In genomic region chr7:140230862-140231778, GRCh38 we compare ENCODE assay signal across 1 cellular context.
A peak's percentile ranks its signal among the peaks of the same experiment; 100 is the strongest.
TF ChIP-seq lines count a peak whose summit lies in the region.

No MANE protein-coding gene starts in this region.

TF ChIP-seq in HepG2, 621 proteins besides CTCF, POLR2A, EP300 and RAD21 (continued from another document and continues in another):
- TF ChIP-seq MBD4 (IDR thresholded peaks at IDR 0.05; ENCODE audit: borderline replicate concordance, low read length) (no peak), ZNF512 (CRISPR knock-in tag; IDR thresholded peaks at IDR 0.05) (no peak), TCF7L2 (IDR thresholded peaks at IDR 0.05; ENCODE audit: low read depth, low read length) (no peak), ZBTB40 (IDR thresholded peaks at IDR 0.05) (no peak), ZBTB40 (CRISPR knock-in tag; IDR thresholded peaks at IDR 0.05) (peak; percentile 48), ELF4 (CRISPR knock-in tag; IDR thresholded peaks at IDR 0.05; ENCODE audit: borderline replicate concordance) (no peak), ZNF839 (CRISPR knock-in tag; IDR thresholded peaks at IDR 0.05; ENCODE audit: borderline replicate concordance) (0 out of 2 replicates have a peak, but pooled peaks have one; percentile 40), HIVEP1 (CRISPR knock-in tag; IDR thresholded peaks at IDR 0.05) (peak; percentile 76; the same call in 1 of the 2 replicates), ZBTB21 (CRISPR knock-in tag; IDR thresholded peaks at IDR 0.05) (0 out of 2 replicates have a peak, but pooled peaks have one; percentile 29), MYNN (CRISPR knock-in tag; IDR thresholded peaks at IDR 0.05; ENCODE audit: low read depth) (no peak), DMTF1 (CRISPR knock-in tag; IDR thresholded peaks at IDR 0.05) (no peak), PHF5A (CRISPR knock-in tag; IDR thresholded peaks at IDR 0.05; ENCODE audit: low read depth, unreplicated experiment) (no peak), MTA1 (CRISPR knock-in tag; IDR thresholded peaks at IDR 0.05; ENCODE audit: borderline replicate concordance) (peak; percentile 65; the same call in 1 of the 2 replicates), BRD4 (CRISPR knock-in tag; IDR thresholded peaks at IDR 0.05) (no peak), HNRNPL (IDR thresholded peaks at IDR 0.05; ENCODE audit: low read depth, low read length) (peak; percentile 94), TBL1XR1 (IDR thresholded peaks at IDR 0.05; ENCODE audit: borderline replicate concordance, low read length, partially characterized antibody) (no peak), SMAD3 (CRISPR knock-in tag; IDR thresholded peaks at IDR 0.05) (0 out of 2 replicates have a peak, but pooled peaks have one; percentile 37), ISL2 (CRISPR knock-in tag; IDR thresholded peaks at IDR 0.05) (peak; percentile 49; the same call in 1 of the 2 replicates), NCOA2 (CRISPR knock-in tag; IDR thresholded peaks at IDR 0.05) (peak; percentile 40; the same call in 1 of the 2 replicates), ZFAT (CRISPR knock-in tag; conservative IDR thresholded peaks at IDR 0.05) (no peak), SOX6 (IDR thresholded peaks at IDR 0.05) (no peak), SOX6 (CRISPR knock-in tag; IDR thresholded peaks at IDR 0.05) (peak; percentile 68), ZBTB10 (CRISPR knock-in tag; IDR thresholded peaks at IDR 0.05; ENCODE audit: borderline replicate concordance) (no peak), ZNF749 (CRISPR knock-in tag; IDR thresholded peaks at IDR 0.05; ENCODE audit: borderline replicate concordance) (no peak), KDM2A (CRISPR knock-in tag; IDR thresholded peaks at IDR 0.05; ENCODE audit: borderline replicate concordance, low read depth) (peak; percentile 56; the same call in 1 of the 2 replicates), LCORL (IDR thresholded peaks at IDR 0.05) (no peak), LCORL (CRISPR knock-in tag; IDR thresholded peaks at IDR 0.05) (peak; percentile 84), ZNF451 (CRISPR knock-in tag; IDR thresholded peaks at IDR 0.05) (no peak), YEATS4 (CRISPR knock-in tag; IDR thresholded peaks at IDR 0.05; ENCODE audit: borderline replicate concordance) (no peak; the same call in 1 of the 2 replicates), PRDM15 (CRISPR knock-in tag; IDR thresholded peaks at IDR 0.05) (no peak; the same call in 1 of the 2 replicates)
- TF ChIP-seq, protein P1, sequence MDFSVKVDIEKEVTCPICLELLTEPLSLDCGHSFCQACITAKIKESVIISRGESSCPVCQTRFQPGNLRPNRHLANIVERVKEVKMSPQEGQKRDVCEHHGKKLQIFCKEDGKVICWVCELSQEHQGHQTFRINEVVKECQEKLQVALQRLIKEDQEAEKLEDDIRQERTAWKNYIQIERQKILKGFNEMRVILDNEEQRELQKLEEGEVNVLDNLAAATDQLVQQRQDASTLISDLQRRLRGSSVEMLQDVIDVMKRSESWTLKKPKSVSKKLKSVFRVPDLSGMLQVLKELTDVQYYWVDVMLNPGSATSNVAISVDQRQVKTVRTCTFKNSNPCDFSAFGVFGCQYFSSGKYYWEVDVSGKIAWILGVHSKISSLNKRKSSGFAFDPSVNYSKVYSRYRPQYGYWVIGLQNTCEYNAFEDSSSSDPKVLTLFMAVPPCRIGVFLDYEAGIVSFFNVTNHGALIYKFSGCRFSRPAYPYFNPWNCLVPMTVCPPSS (IDR thresholded peaks at IDR 0.05) = no peak
- TF ChIP-seq, protein P2, sequence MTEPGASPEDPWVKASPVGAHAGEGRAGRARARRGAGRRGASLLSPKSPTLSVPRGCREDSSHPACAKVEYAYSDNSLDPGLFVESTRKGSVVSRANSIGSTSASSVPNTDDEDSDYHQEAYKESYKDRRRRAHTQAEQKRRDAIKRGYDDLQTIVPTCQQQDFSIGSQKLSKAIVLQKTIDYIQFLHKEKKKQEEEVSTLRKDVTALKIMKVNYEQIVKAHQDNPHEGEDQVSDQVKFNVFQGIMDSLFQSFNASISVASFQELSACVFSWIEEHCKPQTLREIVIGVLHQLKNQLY (CRISPR knock-in tag; IDR thresholded peaks at IDR 0.05) = peak; percentile 35; the same call in 1 of the 2 replicates
- TF ChIP-seq, protein P3, sequence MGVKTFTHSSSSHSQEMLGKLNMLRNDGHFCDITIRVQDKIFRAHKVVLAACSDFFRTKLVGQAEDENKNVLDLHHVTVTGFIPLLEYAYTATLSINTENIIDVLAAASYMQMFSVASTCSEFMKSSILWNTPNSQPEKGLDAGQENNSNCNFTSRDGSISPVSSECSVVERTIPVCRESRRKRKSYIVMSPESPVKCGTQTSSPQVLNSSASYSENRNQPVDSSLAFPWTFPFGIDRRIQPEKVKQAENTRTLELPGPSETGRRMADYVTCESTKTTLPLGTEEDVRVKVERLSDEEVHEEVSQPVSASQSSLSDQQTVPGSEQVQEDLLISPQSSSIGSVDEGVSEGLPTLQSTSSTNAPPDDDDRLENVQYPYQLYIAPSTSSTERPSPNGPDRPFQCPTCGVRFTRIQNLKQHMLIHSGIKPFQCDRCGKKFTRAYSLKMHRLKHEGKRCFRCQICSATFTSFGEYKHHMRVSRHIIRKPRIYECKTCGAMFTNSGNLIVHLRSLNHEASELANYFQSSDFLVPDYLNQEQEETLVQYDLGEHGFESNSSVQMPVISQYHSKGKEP (CRISPR knock-in tag; IDR thresholded peaks at IDR 0.05) = no peak
